1 cellular context compared by ENCODE assay signal in genomic region chr17:63697341-63698286, GRCh38.
TF ChIP-seq lines count a peak whose summit lies in the region.

No MANE protein-coding gene starts in this region.

TF ChIP-seq in HEK293, 187 proteins besides CTCF, POLR2A, EP300 and RAD21 (continued from another document and continues in another):
- TF ChIP-seq PRDM10 (tag by site-specific recombination; IDR thresholded peaks at IDR 0.05): peak; percentile 91
- TF ChIP-seq ZNF664 (tag by site-specific recombination; IDR thresholded peaks at IDR 0.05): no peak
- no peak for TF ChIP-seq ZNF747 (tag by site-specific recombination; IDR thresholded peaks at IDR 0.05)
- TF ChIP-seq ZNF394 (tag by site-specific recombination; IDR thresholded peaks at IDR 0.05; ENCODE audit: borderline replicate concordance): no peak
- no peak for TF ChIP-seq PRDM4 (tag by site-specific recombination; IDR thresholded peaks at IDR 0.05)
- no peak for TF ChIP-seq ZNF692 (tag by site-specific recombination; IDR thresholded peaks at IDR 0.05)
- TF ChIP-seq ZNF654 (tag by site-specific recombination; IDR thresholded peaks at IDR 0.05; ENCODE audit: low read depth): peak; percentile 44
- TF ChIP-seq ZXDB (tag by site-specific recombination; IDR thresholded peaks at IDR 0.05): peak; percentile 57
- no peak for TF ChIP-seq ZNF670 (tag by site-specific recombination; IDR thresholded peaks at IDR 0.05; ENCODE audit: low read depth)
- TF ChIP-seq ZBTB6 (tag by site-specific recombination; IDR thresholded peaks at IDR 0.05): no peak
- TF ChIP-seq ZNF549 (tag by site-specific recombination; IDR thresholded peaks at IDR 0.05): no peak
- 0 out of 2 replicates have a peak, but pooled peaks have one; percentile 29 for TF ChIP-seq GLIS1 (tag by site-specific recombination; IDR thresholded peaks at IDR 0.05)
- no peak for TF ChIP-seq ZBTB11 (tag by site-specific recombination; conservative IDR thresholded peaks at IDR 0.05; ENCODE audit: low read depth)
- no peak for TF ChIP-seq YY2 (tag by site-specific recombination; IDR thresholded peaks at IDR 0.05)
- peak; percentile 99 for TF ChIP-seq SCRT2 (tag by site-specific recombination; IDR thresholded peaks at IDR 0.05)
- 0 out of 2 replicates have a peak, but pooled peaks have one; percentile 26 for TF ChIP-seq ZEB2 (tag by site-specific recombination; IDR thresholded peaks at IDR 0.05)
- no peak for TF ChIP-seq KLF1 (tag by site-specific recombination; IDR thresholded peaks at IDR 0.05)
- no peak for TF ChIP-seq ZNF404 (tag by site-specific recombination; IDR thresholded peaks at IDR 0.05)
- no peak; the same call in 1 of the 2 replicates for TF ChIP-seq ZBTB17 (tag by site-specific recombination; IDR thresholded peaks at IDR 0.05)
- no peak for TF ChIP-seq ZNF24 (tag by site-specific recombination; IDR thresholded peaks at IDR 0.05)
- TF ChIP-seq ZNF768 (tag by site-specific recombination; IDR thresholded peaks at IDR 0.05): no peak
- TF ChIP-seq ZNF585B (tag by site-specific recombination; IDR thresholded peaks at IDR 0.05): no peak
- TF ChIP-seq ZIC2 (tag by site-specific recombination; IDR thresholded peaks at IDR 0.05): peak; percentile 51; the same call in 1 of the 2 replicates
- TF ChIP-seq ZNF677 (tag by site-specific recombination; IDR thresholded peaks at IDR 0.05): no peak
- no peak for TF ChIP-seq ZNF639 (tag by site-specific recombination; IDR thresholded peaks at IDR 0.05)
- peak; percentile 97 for TF ChIP-seq SCRT1 (tag by site-specific recombination; IDR thresholded peaks at IDR 0.05; ENCODE audit: borderline replicate concordance)
- TF ChIP-seq ZNF785 (tag by site-specific recombination; IDR thresholded peaks at IDR 0.05): no peak
- TF ChIP-seq ZNF521 (tag by site-specific recombination; IDR thresholded peaks at IDR 0.05): no peak
- no peak for TF ChIP-seq ZNF561 (tag by site-specific recombination; IDR thresholded peaks at IDR 0.05; ENCODE audit: borderline replicate concordance)
- TF ChIP-seq WT1 (tag by site-specific recombination; IDR thresholded peaks at IDR 0.05): no peak
- no peak for TF ChIP-seq ZNF510 (tag by site-specific recombination; IDR thresholded peaks at IDR 0.05; ENCODE audit: insufficient replicate concordance)
- TF ChIP-seq SALL2 (tag by site-specific recombination; IDR thresholded peaks at IDR 0.05; ENCODE audit: borderline replicate concordance): no peak
- no peak for TF ChIP-seq ZNF239 (tag by site-specific recombination; IDR thresholded peaks at IDR 0.05)
- TF ChIP-seq GFI1B (tag by site-specific recombination; IDR thresholded peaks at IDR 0.05): no peak
- peak; percentile 78 for TF ChIP-seq HIC1 (tag by site-specific recombination; IDR thresholded peaks at IDR 0.05)
- TF ChIP-seq SP7 (tag by site-specific recombination; IDR thresholded peaks at IDR 0.05): peak; percentile 29; the same call in 1 of the 2 replicates
- TF ChIP-seq KLF9 (tag by site-specific recombination; IDR thresholded peaks at IDR 0.05; ENCODE audit: low read depth): no peak
- TF ChIP-seq ZNF138 (tag by site-specific recombination; IDR thresholded peaks at IDR 0.05; ENCODE audit: borderline replicate concordance): no peak
- TF ChIP-seq ZNF558 (tag by site-specific recombination; IDR thresholded peaks at IDR 0.05): no peak
- TF ChIP-seq BCL6B (tag by site-specific recombination; IDR thresholded peaks at IDR 0.05): no peak
- no peak for TF ChIP-seq ZNF211 (tag by site-specific recombination; IDR thresholded peaks at IDR 0.05; ENCODE audit: low read depth)
- no peak for TF ChIP-seq IKZF3 (tag by site-specific recombination; IDR thresholded peaks at IDR 0.05)
- TF ChIP-seq PRDM6 (tag by site-specific recombination; IDR thresholded peaks at IDR 0.05): no peak
- no peak for TF ChIP-seq ZNF624 (tag by site-specific recombination; IDR thresholded peaks at IDR 0.05)
- no peak for TF ChIP-seq BCL11B (tag by site-specific recombination; IDR thresholded peaks at IDR 0.05; ENCODE audit: low read depth)
- peak; percentile 89 for TF ChIP-seq GLIS2 (tag by site-specific recombination; IDR thresholded peaks at IDR 0.05)
- TF ChIP-seq ZNF423 (tag by site-specific recombination; IDR thresholded peaks at IDR 0.05): no peak
